In the genomic region with DNA sequence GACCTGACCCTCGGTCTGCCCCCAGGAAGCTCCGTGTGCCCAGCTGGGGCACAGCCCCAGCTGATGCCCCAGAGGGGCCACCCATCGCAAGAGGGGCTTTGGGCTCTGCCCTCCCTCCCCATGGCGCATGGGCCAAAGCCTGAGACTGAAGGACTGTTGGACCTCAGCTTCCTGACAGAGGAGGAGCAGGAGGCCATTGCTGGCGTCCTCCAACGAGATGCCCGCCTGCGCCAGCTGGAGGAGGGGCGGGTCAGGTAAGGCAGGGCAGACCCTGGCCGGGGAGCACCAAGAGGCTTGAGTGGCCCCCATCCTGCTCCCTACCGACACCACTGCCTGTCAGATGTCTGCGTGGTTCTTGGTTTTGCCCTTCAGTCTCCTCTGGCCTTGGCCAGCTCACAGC, we compare ENCODE assay signal across 22 cellular contexts. TPM values are rescaled to one million over a fixed set of nuclear protein-coding genes. Genes with fewer than 3 reads are reported as not detected.
"Had no signal": no experiment of that assay in that cellular context is flagged by ENCODE, and none has a peak within 500 bp of the region (broad histone marks: within the 10 kb centered on the region; RNA-seq: fewer than 3 reads in every experiment).

No MANE protein-coding gene starts in this region.

- ATAC-seq: activated naive CD8-positive, alpha-beta T cell treated with anti-CD3 and anti-CD28 coated beads, Interleukin-2, amount 50 U/mL, for 24 hours; activated T-cell treated with anti-CD3 and anti-CD28 coated beads, Interleukin-2, amount 50 U/mL, for 4 hours; gastroesophageal sphincter; mucosa of descending colon; naive thymus-derived CD8-positive, alpha-beta T cell had no signal

- DNase-seq: activated CD4-positive, alpha-beta T cell treated with anti-CD3 and anti-CD28 coated beads, Interleukin-2, amount 50 U/mL, for 48 hours; activated gamma-delta T cell treated with Interleukin-2 at 50 U/mL for 16 hours; activated naive CD8-positive, alpha-beta T cell treated with anti-CD3 and anti-CD28 coated beads, Interleukin-2, amount 50 U/mL, for 24 hours; activated T-cell treated with anti-CD3 and anti-CD28 coated beads, Interleukin-2, amount 50 U/mL, for 4 hours; aorta; islet precursor cell; mucosa of descending colon; occipital lobe; stimulated activated CD4-positive, alpha-beta T cell treated with anti-CD3 and anti-CD28 coated beads, Interleukin-4, amount 100 ng/mL, for 1 hour; stimulated activated naive CD4-positive, alpha-beta T cell treated with Interleukin-2 at 50 U/mL for 16 hours; substantia nigra; transverse colon had no signal

- H3K27ac Mint-ChIP-seq: activated naive CD8-positive, alpha-beta T cell treated with anti-CD3 and anti-CD28 coated beads, Interleukin-2, amount 50 U/mL, for 24 hours; progenitor cell of endocrine pancreas had no signal

- H3K27me3 ChIP-seq: right atrium auricular region, transverse colon, vagina had no signal

- H3K4me3 Mint-ChIP-seq: activated naive CD8-positive, alpha-beta T cell treated with anti-CD3 and anti-CD28 coated beads, Interleukin-2, amount 50 U/mL, for 24 hours; activated T-cell treated with anti-CD3 and anti-CD28 coated beads, Interleukin-2, amount 50 U/mL, for 4 hours; dendritic cell treated with granulocyte-macrophage colony-stimulating factor and Interleukin-4, amounts not matched to agents 40 ng/mL and 50 ng/mL, for 4 days had no signal

- H3K27me3 Mint-ChIP-seq: activated naive CD8-positive, alpha-beta T cell treated with anti-CD3 and anti-CD28 coated beads, Interleukin-2, amount 50 U/mL, for 24 hours; naive thymus-derived CD8-positive, alpha-beta T cell had no signal

- H3K9me3 Mint-ChIP-seq: activated naive CD8-positive, alpha-beta T cell treated with anti-CD3 and anti-CD28 coated beads, Interleukin-2, amount 50 U/mL, for 24 hours; activated T-cell treated with anti-CD3 and anti-CD28 coated beads, Interleukin-2, amount 50 U/mL, for 4 hours; dendritic cell treated with granulocyte-macrophage colony-stimulating factor and Interleukin-4, amounts not matched to agents 40 ng/mL and 50 ng/mL, for 4 days; naive thymus-derived CD8-positive, alpha-beta T cell had no signal

- H3K9me3 ChIP-seq: gastroesophageal sphincter, mucosa of descending colon, right atrium auricular region, transverse colon, vagina had no signal

- H3K27ac ChIP-seq: gastroesophageal sphincter, right atrium auricular region, transverse colon, vagina had no signal

RNA-seq across cellular contexts. Expression of a gene that starts 3.5 kb away (rescaled TPM):
- total RNA-seq: lung microvascular endothelial cell, occipital lobe had no signal

RNA-seq across cellular contexts. Expression of a gene that starts 29.4 kb away (rescaled TPM):
- total RNA-seq: cerebellum; epithelial cell of proximal tubule; lung microvascular endothelial cell; naive thymus-derived CD8-positive, alpha-beta T cell; occipital lobe; progenitor cell of endocrine pancreas; skeletal muscle tissue had no signal

RNA-seq across cellular contexts. Expression of a gene that starts 37.9 kb away (rescaled TPM):
- total RNA-seq: activated T-cell treated with anti-CD3 and anti-CD28 coated beads, Interleukin-2, amount 50 U/mL, for 4 hours; aorta; cerebellum; epithelial cell of proximal tubule; gastroesophageal sphincter; lung microvascular endothelial cell; naive thymus-derived CD8-positive, alpha-beta T cell; occipital lobe; progenitor cell of endocrine pancreas; right atrium auricular region; skeletal muscle tissue; transverse colon had no signal
